ENCODE assay signal across 8 cellular contexts in the genomic region with DNA sequence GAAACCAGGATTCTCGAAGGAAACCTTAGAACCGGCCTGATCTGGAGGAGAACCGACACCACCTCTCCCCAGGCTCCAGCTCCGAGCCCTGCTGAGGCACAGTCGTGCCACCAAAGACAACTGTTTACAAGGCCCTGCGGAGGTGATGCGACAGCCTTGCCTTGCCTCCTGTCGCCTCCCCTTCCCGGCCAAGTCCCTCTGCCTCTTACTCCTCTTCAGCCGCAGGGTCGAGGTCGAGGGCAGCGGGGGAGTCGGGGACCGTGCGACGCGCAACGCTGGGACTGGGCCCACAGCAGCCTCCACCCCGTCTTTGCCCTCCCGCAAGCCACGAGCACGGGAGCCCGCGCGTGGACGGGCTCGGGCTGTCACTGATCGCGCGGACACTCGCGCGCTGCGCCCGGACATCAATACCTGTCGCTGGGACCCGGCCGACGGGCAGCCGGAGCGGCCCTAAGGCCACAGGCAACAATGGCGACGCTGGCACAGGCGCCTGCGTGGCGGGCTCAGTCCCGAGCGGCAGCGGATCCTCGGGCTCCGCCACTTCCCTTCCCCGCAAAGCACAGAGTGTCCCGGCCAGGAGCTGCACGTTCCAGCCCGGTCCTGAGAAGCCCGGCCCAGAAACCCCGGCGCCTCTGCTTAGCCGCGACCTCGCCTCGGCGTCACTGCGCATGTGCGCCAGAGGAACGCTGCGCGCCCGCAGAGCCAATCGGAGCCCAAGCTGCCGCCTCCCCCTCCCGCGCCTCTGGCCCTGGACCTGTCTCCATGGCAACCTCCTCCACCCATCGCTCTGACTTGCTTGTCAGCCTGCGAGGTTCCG. TPM values are rescaled to one million over a fixed set of nuclear protein-coding genes. Genes with fewer than 3 reads are reported as not detected.
DNase-seq lines count a peak whose midpoint lies in the region; ATAC-seq and TF ChIP-seq lines count a peak whose summit lies in the region.

A gene (minus strand): TSS at position 664 of the 817 bp plus-strand sequence. CDS start 1,473 bp downstream, outside the sequence.

- peaks cover 3% of the 10 kb centered on the region for H3K9me3 Mint-ChIP-seq in activated CD8-positive, alpha-beta T cell treated with anti-CD3 and anti-CD28 coated beads, Interleukin-2, amount 10 ng/mL, durations not matched to agents 7 days and 5 days (ENCODE audit: insufficient read depth)

- peak within 1 kb of the TSS; percentile 83 for H3K4me3 Mint-ChIP-seq in activated CD8-positive, alpha-beta T cell treated with anti-CD3 and anti-CD28 coated beads, Interleukin-2, amount 10 ng/mL, durations not matched to agents 7 days and 5 days

- H3K9me3 ChIP-seq in ectodermal cell (ENCODE audit: control insufficient read depth, low read length), result no peaks in the 10 kb centered on the region
- no peaks in the 10 kb centered on the region for H3K9me3 ChIP-seq in lower lobe of right lung

- H3K4me1 Mint-ChIP-seq in activated CD8-positive, alpha-beta T cell treated with anti-CD3 and anti-CD28 coated beads, Interleukin-2, amount 10 ng/mL, durations not matched to agents 7 days and 5 days (ENCODE audit: low read depth), result peaks cover 17% of the 10 kb centered on the region

- peaks cover 11% of the 10 kb centered on the region for H3K27me3 Mint-ChIP-seq in activated CD8-positive, alpha-beta T cell treated with anti-CD3 and anti-CD28 coated beads, Interleukin-2, amount 10 ng/mL, durations not matched to agents 7 days and 5 days (ENCODE audit: low read depth)

- H3K27me3 ChIP-seq in ectodermal cell (ENCODE audit: control insufficient read depth, insufficient read depth, low read length, poor library complexity, severe bottlenecking) (peaks cover 31% of the 10 kb centered on the region), lower lobe of right lung (ENCODE audit: low read depth) (peaks cover 3% of the 10 kb centered on the region)

- intact Hi-C loops in lower lobe of right lung (cut with DNase I), result no loop called here

- POLR2A ChIA-PET in AG04449 (lab: Yijun Ruan, JAX), result interaction anchor here (0.7 to 0.8 kb wide), 2 partner anchors 16 to 33 kb away, joined by 3 to 5 read pairs; no protein-coding TSS in a partner anchor
- POLR2A ChIA-PET in activated CD8-positive, alpha-beta T cell treated with anti-CD3 and anti-CD28 coated beads, Interleukin-2, amount 10 ng/mL, durations not matched to agents 7 days and 5 days (lab: Charles Lee), result interaction anchor here (0.6 to 0.9 kb wide), 2 partner anchors 11 to 34 kb away, joined by 3 read pairs; no protein-coding TSS in a partner anchor

- 3 to 4% methylated on average over 77 of the region's 77 CpGs for WGBS in ectodermal cell, 2 experiments

- H3K36me3 Mint-ChIP-seq in activated CD8-positive, alpha-beta T cell treated with anti-CD3 and anti-CD28 coated beads, Interleukin-2, amount 10 ng/mL, durations not matched to agents 7 days and 5 days (ENCODE audit: low read depth), result peaks cover 19% of the 10 kb centered on the region

- peak; percentile 95 for ATAC-seq in GM18909 (IDR thresholded peaks at IDR 0.05; ENCODE audit: poor library complexity, unreplicated experiment)
- ATAC-seq in HG03196 (IDR thresholded peaks at IDR 0.05; ENCODE audit: unreplicated experiment), result peak; percentile 92
- peak; percentile 99 for ATAC-seq in activated CD8-positive, alpha-beta T cell treated with anti-CD3 and anti-CD28 coated beads, Interleukin-2, amount 10 ng/mL, durations not matched to agents 7 days and 5 days
- ATAC-seq in lower lobe of right lung, result peak; percentile 98 to 100

- H3K36me3 ChIP-seq in ectodermal cell (ENCODE audit: control insufficient read depth, insufficient read depth, low read length) (peaks cover 4% of the 10 kb centered on the region), lower lobe of right lung (peaks cover 9% of the 10 kb centered on the region)

- H3K27ac Mint-ChIP-seq in activated CD8-positive, alpha-beta T cell treated with anti-CD3 and anti-CD28 coated beads, Interleukin-2, amount 10 ng/mL, durations not matched to agents 7 days and 5 days, result peak within 1 kb of the TSS; percentile 71

- TF ChIP-seq CTCF in AG04449 (IDR thresholded peaks at IDR 0.05; ENCODE audit: insufficient read depth, low read length, missing control alignments), result no peak
- no peak for TF ChIP-seq CTCF in lower lobe of right lung (IDR thresholded peaks at IDR 0.05)

- H3K4me3 ChIP-seq in AG04449 (ENCODE audit: low read depth, low read length), result peak within 1 kb of the TSS; percentile 86
- H3K4me3 ChIP-seq in ectodermal cell (ENCODE audit: insufficient read depth, low read depth, low read length), result peak within 1 kb of the TSS; percentile 81
- peak within 1 kb of the TSS; percentile 76 for H3K4me3 ChIP-seq in lower lobe of right lung

- DNase-seq in AG04449 (ENCODE audit: low read depth, low spot score) (peak; percentile 33), NCI-H446 treated with DMSO at 0.1 percent for 48 hours (lab: John Stamatoyannopoulos, UW) (peak; percentile 72), lower lobe of right lung (peak; percentile 96)
- DNase-seq in activated CD8-positive, alpha-beta T cell treated with anti-CD3 and anti-CD28 coated beads, Interleukin-2, amount 10 ng/mL, durations not matched to agents 7 days and 5 days, result peak; percentile 93
- peak; percentile 81 to 91 for DNase-seq in stimulated activated CD4-positive, alpha-beta T cell treated with anti-CD3 and anti-CD28 coated beads, Interleukin-4, amount 100 ng/mL, for 48 hours (ENCODE audit: low read depth in 2 of 2)

- no peaks in the 10 kb centered on the region for H3K4me1 ChIP-seq in ectodermal cell (ENCODE audit: control insufficient read depth, insufficient read depth, low read length)
- H3K4me1 ChIP-seq in lower lobe of right lung, result peaks cover 7% of the 10 kb centered on the region

- CTCF ChIA-PET in AG04449 (lab: Yijun Ruan, JAX), result interaction anchor here (0.8 to 2.7 kb wide), 4 partner anchors 17 to 115 kb away, joined by 4 to 18 read pairs (median 7); no protein-coding TSS in a partner anchor
- CTCF ChIA-PET in activated CD8-positive, alpha-beta T cell treated with anti-CD3 and anti-CD28 coated beads, Interleukin-2, amount 10 ng/mL, durations not matched to agents 7 days and 5 days (lab: Charles Lee), result interaction anchor here (0.7 to 2.0 kb wide), 8 partner anchors 8 to 115 kb away, joined by 3 to 9 read pairs (median 4); no protein-coding TSS in a partner anchor

- H3K27ac ChIP-seq in ectodermal cell (ENCODE audit: insufficient read depth, low read depth, low read length, poor library complexity, severe bottlenecking) (no peak within 1 kb of the TSS), lower lobe of right lung (peak within 1 kb of the TSS; percentile 61)

RNA-seq across cellular contexts. Expression of the gene that starts here (rescaled TPM):
- 1 to 10 TPM; 5.7 to 5.9 TPM for total RNA-seq in activated CD8-positive, alpha-beta T cell treated with anti-CD3 and anti-CD28 coated beads, Interleukin-2, amount 10 ng/mL, durations not matched to agents 7 days and 5 days
- 13.5 TPM for polyA plus RNA-seq in ectodermal cell (2013, experiment 1 of 4)
- polyA plus RNA-seq in ectodermal cell (2013, experiment 2 of 4), result 10.2 TPM
- polyA plus RNA-seq in ectodermal cell (2013, experiment 3 of 4), result 12.7 TPM
- 12.4 TPM for polyA plus RNA-seq in ectodermal cell (2013, experiment 4 of 4)
- total RNA-seq in lower lobe of right lung, result 5.2 TPM

Comparison
In these comparisons a context has a peak if more than half of its experiments do, and no peak if none do; other contexts are left out.
1. DNase-seq: peak in every context shown above with its lines; median percentile 96 in lower lobe of right lung; 93 in activated CD8-positive, alpha-beta T cell treated with anti-CD3 and anti-CD28 coated beads, Interleukin-2, amount 10 ng/mL, durations not matched to agents 7 days and 5 days; 86 in stimulated activated CD4-positive, alpha-beta T cell treated with anti-CD3 and anti-CD28 coated beads, Interleukin-4, amount 100 ng/mL, for 48 hours; 72 in NCI-H446 treated with DMSO at 0.1 percent for 48 hours; 33 in AG04449.